Comparison of ENCODE assay signal across 23 cellular contexts in the genomic region with DNA sequence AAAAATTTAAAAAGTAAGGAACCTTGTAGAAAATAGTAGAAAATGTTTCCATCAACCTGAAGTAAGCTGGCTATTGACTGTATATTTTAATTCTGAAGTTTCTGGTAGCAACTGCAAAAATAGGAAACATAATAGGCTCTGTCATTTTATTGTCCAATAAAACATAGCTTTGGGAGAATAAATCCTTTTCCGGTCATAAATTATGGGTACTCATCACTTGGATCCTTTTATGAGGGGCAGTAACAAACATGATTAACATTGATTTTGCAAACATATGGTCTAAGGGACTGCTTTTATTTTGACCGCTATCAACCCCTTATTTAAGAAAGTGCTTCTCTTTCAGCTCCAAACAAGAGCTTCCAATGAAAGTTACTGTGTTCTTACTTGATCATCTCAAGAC.
"Had no signal": no experiment of that assay in that cellular context is flagged by ENCODE, and none has a peak within 500 bp of the region (broad histone marks: within the 10 kb centered on the region; RNA-seq: fewer than 3 reads in every experiment).

No MANE protein-coding gene starts in this region.

- H3K9me3 ChIP-seq: esophagus squamous epithelium, gastroesophageal sphincter, heart left ventricle, lower lobe of right lung had no signal

- H2AFZ ChIP-seq: hepatocyte had no signal

- H3K4me3 ChIP-seq: coronary artery, dorsolateral prefrontal cortex, esophagus squamous epithelium, gastroesophageal sphincter, heart left ventricle, hepatocyte, left lung, lower lobe of right lung, mucosa of descending colon had no signal

- ATAC-seq: esophagus mucosa, foreskin keratinocyte, gastroesophageal sphincter, heart left ventricle, left cardiac atrium, left lung, left ventricle myocardium superior, lower lobe of right lung, mucosa of descending colon had no signal

- H3K27me3 ChIP-seq: dorsolateral prefrontal cortex, esophagus squamous epithelium, foreskin keratinocyte, gastroesophageal sphincter, heart left ventricle, hepatocyte, left lung had no signal

- H3K79me2 ChIP-seq: hepatocyte had no signal

- H3K4me2 ChIP-seq: hepatocyte had no signal

- H3K36me3 Mint-ChIP-seq: immature natural killer cell, mesothelial cell of epicardium, naive B cell had no signal

- H3K4me1 Mint-ChIP-seq: immature natural killer cell, mesothelial cell of epicardium, naive B cell had no signal

- H3K27ac Mint-ChIP-seq: immature natural killer cell, mesothelial cell of epicardium, naive B cell had no signal

- H3K4me1 ChIP-seq: esophagus squamous epithelium, foreskin keratinocyte, gastroesophageal sphincter, heart left ventricle, left lung, lower lobe of right lung had no signal

- H3K4me3 Mint-ChIP-seq: immature natural killer cell, mesothelial cell of epicardium, naive B cell had no signal

- H3K36me3 ChIP-seq: esophagus squamous epithelium, gastroesophageal sphincter, heart left ventricle, left lung, lower lobe of right lung had no signal

- DNase-seq: dermis blood vessel endothelial cell; dorsolateral prefrontal cortex; effector CD4-positive, alpha-beta T cell; effector memory CD4-positive, alpha-beta T cell; erythroblast; esophagus squamous epithelium; foreskin keratinocyte; heart left ventricle; hypothalamus; immature natural killer cell; left cardiac atrium; left lung; left ventricle myocardium superior; lower lobe of right lung; mesenchymal stem cell; mucosa of descending colon; naive B cell had no signal

- H3K27me3 Mint-ChIP-seq: naive B cell had no signal

- H3K27ac ChIP-seq: coronary artery, dorsolateral prefrontal cortex, epithelial cell of prostate, esophagus squamous epithelium, foreskin keratinocyte, gastroesophageal sphincter, heart left ventricle, hepatocyte, left lung, lower lobe of right lung had no signal
